Comparison of ENCODE assay signal across 20 cellular contexts in genomic region chr5:86447362-86447761, GRCh38.
DNase-seq lines count a peak whose midpoint lies in the region; FAIRE-seq and TF ChIP-seq lines count a peak whose summit lies in the region.
"Had no signal": no experiment of that assay in that cellular context is flagged by ENCODE, and none has a peak within 500 bp of the region (broad histone marks: within the 10 kb centered on the region; RNA-seq: fewer than 3 reads in every experiment).

No MANE protein-coding gene starts in this region.

- peak; percentile 97 for TF ChIP-seq EP300 in neural cell (conservative IDR thresholded peaks at IDR 0.05; ENCODE audit: poor library complexity, severe bottlenecking)

- FAIRE-seq in A204.1 (lab: Jason Lieb, UNC), result peak; percentile 55
- no peak for FAIRE-seq in kidney (lab: Jason Lieb, UNC)
- FAIRE-seq: D721Med, GM12891, GM19239 had no signal

- H3K4me3 ChIP-seq in LNCaP clone FGC (ENCODE audit: low read depth, low read length), result no peak overlapping the region
- H3K4me3 ChIP-seq in neural cell (ENCODE audit: low read length), result no peak overlapping the region
- no peak overlapping the region for H3K4me3 ChIP-seq in kidney (ENCODE audit: low read length in 2 of 2)
- H3K4me3 ChIP-seq: BLaER1 had no signal

- no peak overlapping the region for H3K4me2 ChIP-seq in neural cell (ENCODE audit: low read length)
- H3K4me2 ChIP-seq: BLaER1 had no signal

- TF ChIP-seq CTCF in LNCaP clone FGC (IDR thresholded peaks at IDR 0.05; ENCODE audit: control insufficient read depth, extremely low read depth, insufficient read depth) (0 out of 2 replicates have a peak, but pooled peaks have one; percentile 5), neural cell (IDR thresholded peaks at IDR 0.05; ENCODE audit: poor library complexity, severe bottlenecking) (peak; percentile 52), kidney (IDR thresholded peaks at IDR 0.05; ENCODE audit: borderline replicate concordance, extremely low read depth, insufficient read depth) (no peak)

- H3K9me2 ChIP-seq in neural cell (ENCODE audit: insufficient read depth, low read length), result no peaks in the 10 kb centered on the region

- peaks cover 0 to 11% of the 10 kb centered on the region in 2 donors for H3K4me1 ChIP-seq in kidney (ENCODE audit: control insufficient read depth in 1 of 2, insufficient read depth in 1 of 2, low read depth in 1 of 2, low read length in 2 of 2)
- H3K4me1 ChIP-seq: BE2C, BLaER1, Caco-2 had no signal

- H2AFZ ChIP-seq in neural cell (ENCODE audit: low read depth, low read length), result no peak overlapping the region

- no peaks in the 10 kb centered on the region for H4K20me1 ChIP-seq in neural cell (ENCODE audit: insufficient read depth)
- H4K20me1 ChIP-seq: BLaER1 had no signal

- peaks cover 4% of the 10 kb centered on the region for H3K27me3 ChIP-seq in neural cell (ENCODE audit: insufficient read depth, low read depth, low read length)
- H3K27me3 ChIP-seq: BE2C, BLaER1 had no signal

- intact Hi-C loops in kidney (cut with DNase I), result no loop called here

- no peaks in the 10 kb centered on the region for H3K79me2 ChIP-seq in neural cell (replicated peaks; ENCODE audit: insufficient read depth, low read length)

- H3K36me3 ChIP-seq in neural cell (ENCODE audit: insufficient read depth, low read length) (no peaks in the 10 kb centered on the region), kidney (ENCODE audit: control insufficient read depth in 1 of 2, insufficient read depth in 2 of 2, low read length in 2 of 2) (no peaks in the 10 kb centered on the region)
- H3K36me3 ChIP-seq: BE2C, BLaER1 had no signal

- H3K9me3 ChIP-seq in neural cell (ENCODE audit: low read length), result no peaks in the 10 kb centered on the region
- H3K9me3 ChIP-seq in kidney (ENCODE audit: control insufficient read depth in 1 of 2, low read length in 2 of 2), result peaks cover 0 to 7% of the 10 kb centered on the region in 2 donors
- H3K9me3 ChIP-seq: BE2C, BLaER1, Caco-2 had no signal

- H3K27ac ChIP-seq in neural cell (ENCODE audit: low read length) (no peak overlapping the region), kidney (ENCODE audit: low read depth in 2 of 2, low read length in 2 of 2) (no peak overlapping the region)
- H3K27ac ChIP-seq: 22Rv1, BLaER1 had no signal

- TF ChIP-seq RAD21 in neural cell (conservative IDR thresholded peaks at IDR 0.05), result peak; percentile 23

- DNase-seq in LNCaP clone FGC (ENCODE audit: low read depth) (no peak), kidney (no peak), Ammon's horn (ENCODE audit: low spot score) (no peak)
- DNase-seq: ACHN; AML-193; BE2C; C1 segment of cervical spinal cord; Caco-2; Calu3; CD4-positive, alpha-beta T cell; CD8-positive, alpha-beta T cell; DMS79 treated with DMSO at 0.1 percent for 48 hours; GF-D8 had no signal

- H3K9ac ChIP-seq in neural cell (ENCODE audit: low read length) (no peak overlapping the region), kidney (ENCODE audit: low read length in 2 of 2) (no peak overlapping the region)
- H3K9ac ChIP-seq: BLaER1 had no signal

- H3F3A ChIP-seq in neural cell (ENCODE audit: insufficient read depth, low read length, poor library complexity, severe bottlenecking), result no peaks in the 10 kb centered on the region

TF ChIP-seq in neural cell, 6 proteins besides CTCF, POLR2A, EP300 and RAD21:
- no peak for TF ChIP-seq SMC3 (conservative IDR thresholded peaks at IDR 0.05; ENCODE audit: poor library complexity)
- TF ChIP-seq REST (IDR thresholded peaks at IDR 0.05; ENCODE audit: borderline replicate concordance), result peak; percentile 40
- peak; percentile 94 for TF ChIP-seq POLR2AphosphoS5 (IDR thresholded peaks at IDR 0.05)
